8 cellular contexts compared by ENCODE assay signal in genomic region chr2:196242131-196242620, GRCh38.
DNase-seq lines count a peak whose midpoint lies in the region; ATAC-seq, FAIRE-seq and TF ChIP-seq lines count a peak whose summit lies in the region.

No MANE protein-coding gene starts in this region.

- DNase-seq in GM12892 (ENCODE audit: insufficient read length) (no peak), amniotic epithelial cell (ENCODE audit: low read depth) (peak; percentile 73), osteoblast (ENCODE audit: insufficient read length, low spot score, missing footprints) (no peak), NCI-H748 treated with DMSO at 0.1 percent for 48 hours (lab: John Stamatoyannopoulos, UW) (no peak), NCI-H1694 (lab: John Stamatoyannopoulos, UW) (no peak), NCI-H2029 treated with DMSO at 0.1 percent for 48 hours (lab: John Stamatoyannopoulos, UW) (no peak)

- H3K9me3 ChIP-seq in KOPT-K1 (ENCODE audit: insufficient read depth, low read length, poor library complexity, severe bottlenecking) (peaks cover 2% of the 10 kb centered on the region), osteoblast (ENCODE audit: low read depth, low read length) (no peaks in the 10 kb centered on the region)

- no peak for TF ChIP-seq POLR2A in GM12892 (IDR thresholded peaks at IDR 0.05; ENCODE audit: low read depth, low read length)

- peak overlapping the region; percentile 7 for H3K4me2 ChIP-seq in osteoblast (ENCODE audit: insufficient read depth, low read length)

- H3K79me2 ChIP-seq in osteoblast (ENCODE audit: insufficient read depth, low read length), result no peaks in the 10 kb centered on the region

- H3K4me3 ChIP-seq in osteoblast (ENCODE audit: insufficient read depth, low read length), result no peak overlapping the region

- FAIRE-seq in GM12892 (lab: Jason Lieb, UNC), result peak; percentile 95

- peak; percentile 83 for ATAC-seq in GM21723 (IDR thresholded peaks at IDR 0.05; ENCODE audit: unreplicated experiment)

- H3K27me3 ChIP-seq in osteoblast (ENCODE audit: insufficient read depth, low read length), result no peaks in the 10 kb centered on the region

- peaks cover 45% of the 10 kb centered on the region for H3K4me1 ChIP-seq in osteoblast (ENCODE audit: insufficient read depth, low read length)

- H3K36me3 ChIP-seq in KOPT-K1 (ENCODE audit: insufficient read depth, low read length), result no peaks in the 10 kb centered on the region
- no peaks in the 10 kb centered on the region for H3K36me3 ChIP-seq in osteoblast (ENCODE audit: insufficient read depth, low read length)

- no peak overlapping the region for H2AFZ ChIP-seq in osteoblast (ENCODE audit: low read length)

- no peak for TF ChIP-seq CTCF in osteoblast (IDR thresholded peaks at IDR 0.05; ENCODE audit: extremely low read depth, low read depth, low read length)

- H3K27ac ChIP-seq in KOPT-K1 (ENCODE audit: low read depth, low read length, poor library complexity, severe bottlenecking) (peak overlapping the region; percentile 76), osteoblast (ENCODE audit: low read depth, low read length) (peak overlapping the region; percentile 72)

- H4K20me1 ChIP-seq in osteoblast (ENCODE audit: insufficient read depth, low read length), result no peaks in the 10 kb centered on the region
